In the genomic region with DNA sequence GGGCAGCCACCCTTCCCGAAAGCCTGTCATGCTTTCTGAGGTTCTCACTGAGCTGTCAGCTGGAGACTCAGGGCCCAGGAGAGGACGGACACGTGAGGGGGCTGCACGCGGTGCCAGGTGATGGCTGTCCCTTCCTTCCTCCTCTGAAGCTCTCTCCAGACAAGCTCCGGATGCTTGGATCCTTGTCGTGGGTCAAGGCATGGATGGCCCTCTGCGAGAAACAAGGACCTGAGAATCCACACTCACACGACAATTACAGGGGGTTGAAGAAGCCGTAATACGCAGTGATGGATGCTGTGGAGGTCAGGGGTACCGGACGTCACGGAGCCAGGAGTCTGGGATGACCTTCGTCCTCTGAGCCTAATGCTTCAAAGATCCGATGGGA, we compare ENCODE assay signal across 11 cellular contexts.
"Had no signal": no experiment of that assay in that cellular context is flagged by ENCODE, and none has a peak within 500 bp of the region (broad histone marks: within the 10 kb centered on the region; RNA-seq: fewer than 3 reads in every experiment).

No MANE protein-coding gene starts in this region.

- H3K36me3 ChIP-seq: gastroesophageal sphincter, left ventricle myocardium inferior, stomach, vagina had no signal

- H3K4me3 Mint-ChIP-seq: nephron had no signal

- H3K9me3 ChIP-seq: gastroesophageal sphincter, left ventricle myocardium inferior, stomach, vagina had no signal

- DNase-seq: activated naive CD4-positive, alpha-beta T cell treated with anti-CD3 and anti-CD28 coated beads for 36 hours; effector memory CD8-positive, alpha-beta T cell; kidney; left ventricle myocardium inferior; stomach; T1000 had no signal

- H3K27ac Mint-ChIP-seq: memory B cell, nephron had no signal

- H3K4me1 ChIP-seq: gastroesophageal sphincter, left ventricle myocardium inferior, stomach, vagina had no signal

- H3K4me3 ChIP-seq: gastroesophageal sphincter, left ventricle myocardium inferior, stomach, vagina had no signal

- H3K36me3 Mint-ChIP-seq: memory B cell had no signal

- H3K27ac ChIP-seq: gastroesophageal sphincter, left ventricle myocardium inferior, stomach, vagina had no signal

- H3K9me3 Mint-ChIP-seq: activated naive CD4-positive, alpha-beta T cell treated with anti-CD3 and anti-CD28 coated beads for 36 hours; effector memory CD8-positive, alpha-beta T cell; memory B cell; nephron had no signal

- ATAC-seq: gastroesophageal sphincter, sciatic nerve had no signal

- H3K27me3 ChIP-seq: vagina had no signal
